19 cellular contexts compared by ENCODE assay signal in genomic region chr11:26830757-26831156, GRCh38.
"Had no signal": no experiment of that assay in that cellular context is flagged by ENCODE, and none has a peak within 500 bp of the region (broad histone marks: within the 10 kb centered on the region; RNA-seq: fewer than 3 reads in every experiment).

No MANE protein-coding gene starts in this region.

- H3K27me3 ChIP-seq: MG63 had no signal

- H3K9ac ChIP-seq: KMS-11 had no signal

- DNase-seq: activated CD4-positive, CD25-positive, alpha-beta regulatory T cell; activated CD8-positive, alpha-beta memory T cell treated with anti-CD3 and anti-CD28 coated beads, Interleukin-2, amount 50 U/mL, for 48 hours; activated CD8-positive, alpha-beta T cell treated with anti-CD3 and anti-CD28 coated beads, Interleukin-2, amount 10 ng/mL, durations not matched to agents 7 days and 5 days; activated naive CD4-positive, alpha-beta T cell treated with anti-CD3 and anti-CD28 coated beads, Interleukin-2, amount 50 U/mL, for 16 hours; activated naive CD8-positive, alpha-beta T cell treated with anti-CD3 and anti-CD28 coated beads, Interleukin-2, amount 10 ng/mL, durations not matched to agents 7 days and 5 days; activated T-cell treated with anti-CD3 and anti-CD28 coated beads, Interleukin-2, amount 50 U/mL, for 1 hour; aorta; MG63; NCI-H1105; NCI-H1436; NCI-H1694 treated with DMSO at 0.1 percent for 48 hours; NCI-H2029 treated with DMSO at 0.1 percent for 48 hours; NCI-H446 treated with DMSO at 0.1 percent for 48 hours; NCI-H524 treated with DMSO at 0.1 percent for 48 hours; NCI-H774; T-helper 1 cell had no signal

- H3K4me2 ChIP-seq: KMS-11 had no signal

- H3K4me3 ChIP-seq: MG63, SK-N-MC had no signal

- H3K36me3 Mint-ChIP-seq: activated naive CD8-positive, alpha-beta T cell treated with anti-CD3 and anti-CD28 coated beads, Interleukin-2, amount 10 ng/mL, durations not matched to agents 7 days and 5 days had no signal

- H3K27ac ChIP-seq: KMS-11, SK-N-MC, VCaP had no signal

- ATAC-seq: activated CD8-positive, alpha-beta T cell treated with anti-CD3 and anti-CD28 coated beads, Interleukin-2, amount 10 ng/mL, durations not matched to agents 7 days and 5 days had no signal

- H3K4me3 Mint-ChIP-seq: activated CD8-positive, alpha-beta T cell treated with anti-CD3 and anti-CD28 coated beads, Interleukin-2, amount 10 ng/mL, durations not matched to agents 7 days and 5 days; activated naive CD8-positive, alpha-beta T cell treated with anti-CD3 and anti-CD28 coated beads, Interleukin-2, amount 10 ng/mL, durations not matched to agents 7 days and 5 days had no signal

- H3K27me3 Mint-ChIP-seq: activated naive CD8-positive, alpha-beta T cell treated with anti-CD3 and anti-CD28 coated beads, Interleukin-2, amount 10 ng/mL, durations not matched to agents 7 days and 5 days had no signal

- H3K27ac Mint-ChIP-seq: activated CD8-positive, alpha-beta T cell treated with anti-CD3 and anti-CD28 coated beads, Interleukin-2, amount 10 ng/mL, durations not matched to agents 7 days and 5 days; activated naive CD8-positive, alpha-beta T cell treated with anti-CD3 and anti-CD28 coated beads, Interleukin-2, amount 10 ng/mL, durations not matched to agents 7 days and 5 days had no signal

- H3K4me1 Mint-ChIP-seq: activated naive CD8-positive, alpha-beta T cell treated with anti-CD3 and anti-CD28 coated beads, Interleukin-2, amount 10 ng/mL, durations not matched to agents 7 days and 5 days had no signal
